1 cellular context compared by ENCODE assay signal in genomic region chr6:43269273-43270007, GRCh38.
TF ChIP-seq lines count a peak whose summit lies in the region.

No MANE protein-coding gene starts in this region.

TF ChIP-seq in HepG2, 621 proteins besides CTCF, POLR2A, EP300 and RAD21 (continues in another document):
- TF ChIP-seq ZNF629 (CRISPR knock-in tag; conservative IDR thresholded peaks at IDR 0.05) (0 out of 2 replicates have a peak, but pooled peaks have one; percentile 1), CHD2 (IDR thresholded peaks at IDR 0.05; ENCODE audit: low read depth, low read length) (no peak), DR1 (CRISPR knock-in tag; IDR thresholded peaks at IDR 0.05) (no peak), ZNF510 (CRISPR knock-in tag; IDR thresholded peaks at IDR 0.05; ENCODE audit: low read depth) (no peak), KDM1A (CRISPR knock-in tag; IDR thresholded peaks at IDR 0.05) (no peak), MLX (CRISPR knock-in tag; IDR thresholded peaks at IDR 0.05) (no peak), ARID2 (CRISPR knock-in tag; IDR thresholded peaks at IDR 0.05; ENCODE audit: borderline replicate concordance) (no peak), MTA3 (CRISPR knock-in tag; IDR thresholded peaks at IDR 0.05) (no peak), ZEB1 (IDR thresholded peaks at IDR 0.05; ENCODE audit: insufficient replicate concordance, low read depth) (no peak), HBP1 (CRISPR knock-in tag; IDR thresholded peaks at IDR 0.05; ENCODE audit: low read depth) (no peak), SRSF9 (IDR thresholded peaks at IDR 0.05; ENCODE audit: borderline replicate concordance, insufficient read depth, low read depth, low read length, poor library complexity, severe bottlenecking) (no peak), MYC (CRISPR knock-in tag; IDR thresholded peaks at IDR 0.05; ENCODE audit: borderline replicate concordance) (peak; percentile 13; the same call in 1 of the 2 replicates), PBX3 (CRISPR knock-in tag; IDR thresholded peaks at IDR 0.05; ENCODE audit: borderline replicate concordance) (no peak), ZNF142 (CRISPR knock-in tag; IDR thresholded peaks at IDR 0.05) (no peak), ZNF484 (CRISPR knock-in tag; IDR thresholded peaks at IDR 0.05; ENCODE audit: borderline replicate concordance, low read depth) (no peak), STAG1 (CRISPR knock-in tag; IDR thresholded peaks at IDR 0.05) (no peak), ZNF274 (CRISPR knock-in tag; IDR thresholded peaks at IDR 0.05) (no peak), ZNF557 (CRISPR knock-in tag; IDR thresholded peaks at IDR 0.05) (no peak), HNRNPLL (IDR thresholded peaks at IDR 0.05; ENCODE audit: low read depth, low read length, poor library complexity, severe bottlenecking) (no peak), ESRRA (CRISPR knock-in tag; IDR thresholded peaks at IDR 0.05; ENCODE audit: low read depth) (no peak), ZFP62 (CRISPR knock-in tag; IDR thresholded peaks at IDR 0.05) (no peak), SP1 (IDR thresholded peaks at IDR 0.05) (no peak), SP1 (CRISPR knock-in tag; IDR thresholded peaks at IDR 0.05) (peak; percentile 9; the same call in 1 of the 2 replicates), ETV6 (CRISPR knock-in tag; conservative IDR thresholded peaks at IDR 0.05) (no peak), GATAD1 (CRISPR knock-in tag; IDR thresholded peaks at IDR 0.05) (no peak), SRSF4 (IDR thresholded peaks at IDR 0.05; ENCODE audit: low read depth, low read length, poor library complexity, severe bottlenecking) (no peak), TEF (CRISPR knock-in tag; IDR thresholded peaks at IDR 0.05) (no peak), GABPB1 (CRISPR knock-in tag; IDR thresholded peaks at IDR 0.05) (peak; percentile 25; the same call in 1 of the 2 replicates), ZNF280B (CRISPR knock-in tag; IDR thresholded peaks at IDR 0.05; ENCODE audit: borderline replicate concordance) (0 out of 2 replicates have a peak, but pooled peaks have one; percentile 22), ZBTB26 (CRISPR knock-in tag; IDR thresholded peaks at IDR 0.05; ENCODE audit: borderline replicate concordance) (no peak), ZNF333 (CRISPR knock-in tag; IDR thresholded peaks at IDR 0.05; ENCODE audit: borderline replicate concordance) (no peak), IRF2 (CRISPR knock-in tag; IDR thresholded peaks at IDR 0.05) (no peak), TFDP1 (CRISPR knock-in tag; IDR thresholded peaks at IDR 0.05; ENCODE audit: borderline replicate concordance) (no peak), UBTF (CRISPR knock-in tag; IDR thresholded peaks at IDR 0.05) (no peak), IRF9 (CRISPR knock-in tag; IDR thresholded peaks at IDR 0.05; ENCODE audit: borderline replicate concordance) (0 out of 2 replicates have a peak, but pooled peaks have one; percentile 26), ZNF572 (CRISPR knock-in tag; IDR thresholded peaks at IDR 0.05) (0 out of 2 replicates have a peak, but pooled peaks have one; percentile 49), PRPF4 (IDR thresholded peaks at IDR 0.05; ENCODE audit: low read depth, low read length, poor library complexity, severe bottlenecking) (peak; percentile 57), SRSF1 (optimal IDR thresholded peaks at IDR 0.05; ENCODE audit: low read depth, low read length) (peak; percentile 11), SKI (IDR thresholded peaks at IDR 0.05; ENCODE audit: partially characterized antibody) (no peak), SALL1 (CRISPR knock-in tag; IDR thresholded peaks at IDR 0.05) (0 out of 2 replicates have a peak, but pooled peaks have one; percentile 9), ATF3 (CRISPR knock-in tag; IDR thresholded peaks at IDR 0.05) (no peak), ZNF740 (CRISPR knock-in tag; IDR thresholded peaks at IDR 0.05) (peak; percentile 93; the same call in 1 of the 2 replicates), SSRP1 (CRISPR knock-in tag; IDR thresholded peaks at IDR 0.05) (no peak), ZNF3 (CRISPR knock-in tag; IDR thresholded peaks at IDR 0.05) (peak; percentile 64; the same call in 1 of the 2 replicates)
